In genomic region chr11:100957499-100957898, GRCh38 we compare ENCODE assay signal across 35 cellular contexts.
"Had no signal": no experiment of that assay in that cellular context is flagged by ENCODE, and none has a peak within 500 bp of the region (broad histone marks: within the 10 kb centered on the region; RNA-seq: fewer than 3 reads in every experiment).

No MANE protein-coding gene starts in this region.

- H3K9me3 ChIP-seq: MG63 had no signal

- H3K27me3 ChIP-seq: MG63 had no signal

- DNase-seq: MG63, MM.1S, MV-4-11, NCI-H1048, NCI-H1092, NCI-H1092 treated with DMSO at 0.1 percent for 48 hours, NCI-H1105, NCI-H1105 treated with DMSO at 0.1 percent for 48 hours, NCI-H1417, NCI-H1417 treated with DMSO at 0.1 percent for 48 hours, NCI-H1436, NCI-H1436 treated with DMSO at 0.1 percent for 48 hours, NCI-H146, NCI-H1694, NCI-H1694 treated with DMSO at 0.1 percent for 48 hours, NCI-H187, NCI-H187 treated with DMSO at 0.1 percent for 48 hours, NCI-H1930, NCI-H2029, NCI-H2029 treated with DMSO at 0.1 percent for 48 hours, NCI-H2081, NCI-H2081 treated with DMSO at 0.1 percent for 48 hours, NCI-H2107, NCI-H2171, NCI-H2171 treated with DMSO at 0.1 percent for 48 hours, NCI-H2227 treated with DMSO at 0.1 percent for 48 hours, NCI-H226, NCI-H345, NCI-H446, NCI-H446 treated with DMSO at 0.1 percent for 48 hours, NCI-H510A, NCI-H510A treated with DMSO at 0.1 percent for 48 hours, NCI-H524, NCI-H524 treated with DMSO at 0.1 percent for 48 hours, NCI-H526 had no signal

- H3K36me3 ChIP-seq: MG63 had no signal

- H3K4me3 ChIP-seq: MG63 had no signal
